Comparison of ENCODE assay signal across 20 cellular contexts in genomic region chr1:180247580-180247979, GRCh38. TPM values are rescaled to one million over a fixed set of nuclear protein-coding genes. Genes with fewer than 3 reads are reported as not detected.
DNase-seq lines count a peak whose midpoint lies in the region; ATAC-seq and TF ChIP-seq lines count a peak whose summit lies in the region.
"Had no signal": no experiment of that assay in that cellular context is flagged by ENCODE, and none has a peak within 500 bp of the region (broad histone marks: within the 10 kb centered on the region; RNA-seq: fewer than 3 reads in every experiment).

No MANE protein-coding gene starts in this region.

- H3K9me2 ChIP-seq in PC-3 (replicated peaks; ENCODE audit: low read length), result no peaks in the 10 kb centered on the region

- ATAC-seq in PC-3, result no peak
- ATAC-seq in stimulated activated naive CD8-positive, alpha-beta T cell treated with anti-CD3 and anti-CD28 coated beads, Interleukin-15, amount 100 ng/mL, for 72 hours, result no peak
- ATAC-seq: HCT116 had no signal

- H3K9me3 Mint-ChIP-seq in glutamatergic neuron (ENCODE audit: unreplicated experiment) (peaks cover 5% of the 10 kb centered on the region), progenitor cell of endocrine pancreas (ENCODE audit: low read depth) (no peaks in the 10 kb centered on the region)
- no peaks in the 10 kb centered on the region for H3K9me3 Mint-ChIP-seq in stimulated activated naive CD8-positive, alpha-beta T cell treated with anti-CD3 and anti-CD28 coated beads, Interleukin-15, amount 100 ng/mL, for 72 hours
- H3K9me3 Mint-ChIP-seq: CD14-positive monocyte had no signal

- no peak for TF ChIP-seq POLR2A in transverse colon (IDR thresholded peaks at IDR 0.05)

- BruUV-seq in PC-3 (replicated peaks; lab: Mats Ljungman, UMichigan), result no TSS peak

- H3K36me3 ChIP-seq in PC-3 (ENCODE audit: low read depth, low read length) (no peaks in the 10 kb centered on the region; the same call in 1 of the 2 replicates), transverse colon (no peaks in the 10 kb centered on the region)
- H3K36me3 ChIP-seq: BE2C had no signal

- no peak overlapping the region for H2AFZ ChIP-seq in PC-3 (ENCODE audit: low read length)

- CTCF ChIA-PET in PC-3 (lab: Charles Lee), result no interaction called here

- H3F3A ChIP-seq in PC-3 (ENCODE audit: low read length, unreplicated experiment), result peaks cover 4% of the 10 kb centered on the region

- no peak overlapping the region; the same call in 1 of the 2 replicates for H3K9ac ChIP-seq in PC-3 (ENCODE audit: low read length)

- H3K27ac Mint-ChIP-seq in glutamatergic neuron (ENCODE audit: unreplicated experiment), result peak overlapping the region; percentile 68
- peak overlapping the region; percentile 11 for H3K27ac Mint-ChIP-seq in progenitor cell of endocrine pancreas
- no peak overlapping the region for H3K27ac Mint-ChIP-seq in stimulated activated naive CD8-positive, alpha-beta T cell treated with anti-CD3 and anti-CD28 coated beads, Interleukin-15, amount 100 ng/mL, for 72 hours
- H3K27ac Mint-ChIP-seq: CD14-positive monocyte had no signal

- H3K9me3 ChIP-seq in PC-3 (ENCODE audit: low read length) (no peaks in the 10 kb centered on the region), transverse colon (no peaks in the 10 kb centered on the region)
- H3K9me3 ChIP-seq: BE2C had no signal

- intact Hi-C loops in PC-3 (cut with micrococcal nuclease), result no loop called here
- intact Hi-C loops in transverse colon (cut with DNase I; ENCODE audit: low total_unique reads), result no loop called here

- H3K27me3 Mint-ChIP-seq in glutamatergic neuron (ENCODE audit: unreplicated experiment) (peaks cover 8% of the 10 kb centered on the region), progenitor cell of endocrine pancreas (peaks cover 27% of the 10 kb centered on the region)
- peaks cover 57% of the 10 kb centered on the region for H3K27me3 Mint-ChIP-seq in stimulated activated naive CD8-positive, alpha-beta T cell treated with anti-CD3 and anti-CD28 coated beads, Interleukin-15, amount 100 ng/mL, for 72 hours

- TF ChIP-seq CTCF in PC-3 (conservative IDR thresholded peaks at IDR 0.05; ENCODE audit: low read depth, low read length) (no peak), glutamatergic neuron (IDR thresholded peaks at IDR 0.05; ENCODE audit: partially characterized antibody, unreplicated experiment) (no peak), progenitor cell of endocrine pancreas (IDR thresholded peaks at IDR 0.05; ENCODE audit: unreplicated experiment) (no peak), transverse colon (IDR thresholded peaks at IDR 0.05) (no peak)

- H3K4me1 ChIP-seq in PC-3 (ENCODE audit: insufficient read depth, low read length), result peaks cover 13% of the 10 kb centered on the region
- peaks cover 0 to 6% (median 0%) of the 10 kb centered on the region in 4 donors for H3K4me1 ChIP-seq in transverse colon
- H3K4me1 ChIP-seq: BE2C had no signal

- H3K27ac ChIP-seq in PC-3 (ENCODE audit: low read length), result peak overlapping the region; percentile 98
- no peak overlapping the region for H3K27ac ChIP-seq in transverse colon
- H3K27ac ChIP-seq: 22Rv1 had no signal

- H3K4me3 Mint-ChIP-seq in glutamatergic neuron (ENCODE audit: unreplicated experiment), result peak overlapping the region; percentile 50
- no peak overlapping the region for H3K4me3 Mint-ChIP-seq in progenitor cell of endocrine pancreas (ENCODE audit: low read depth)
- H3K4me3 Mint-ChIP-seq in stimulated activated naive CD8-positive, alpha-beta T cell treated with anti-CD3 and anti-CD28 coated beads, Interleukin-15, amount 100 ng/mL, for 72 hours, result no peak overlapping the region
- H3K4me3 Mint-ChIP-seq: CD14-positive monocyte had no signal

- in situ Hi-C loops in transverse colon (cut with MboI; ENCODE audit: low pct_ligation_motif_present in 1 of 4, low pct_unique_long_range_greater_than_20kb in 1 of 4, low sequenced_read_pairs in 3 of 4), result loop anchor here in 1 of 4 donors (10.0 kb wide), 1 partner anchor 237 kb away; no protein-coding TSS in a partner anchor

- POLR2A ChIA-PET in PC-3 (lab: Charles Lee; ENCODE audit: unreplicated experiment), result no interaction called here

- 94 to 100% methylated on average over 3 to 4 of the region's 4 CpGs for WGBS in transverse colon (ENCODE audit: low coverage in 1 of 2), 2 donors

- H3K79me2 ChIP-seq in PC-3 (ENCODE audit: low read length), result no peaks in the 10 kb centered on the region

- no peaks in the 10 kb centered on the region for H3K36me3 Mint-ChIP-seq in glutamatergic neuron (ENCODE audit: unreplicated experiment)
- H3K36me3 Mint-ChIP-seq in progenitor cell of endocrine pancreas (ENCODE audit: insufficient read depth), result no peaks in the 10 kb centered on the region
- H3K36me3 Mint-ChIP-seq: CD14-positive monocyte had no signal

- no peaks in the 10 kb centered on the region for H4K20me1 ChIP-seq in PC-3 (ENCODE audit: low read length)

- peak overlapping the region; percentile 82 for H3K4me2 ChIP-seq in PC-3 (ENCODE audit: low read length)

- DNase-seq in NCI-H82 (lab: John Stamatoyannopoulos, UW) (peak; percentile 31), NCI-H82 treated with DMSO at 0.1 percent for 48 hours (lab: John Stamatoyannopoulos, UW; ENCODE audit: unreplicated experiment) (no peak), PC-3 (no peak), glutamatergic neuron (no peak), progenitor cell of endocrine pancreas (ENCODE audit: low spot score, unreplicated experiment) (no peak), transverse colon (no peak), cerebellum (ENCODE audit: low spot score) (no peak)
- no peak for DNase-seq in stimulated activated naive CD8-positive, alpha-beta T cell treated with anti-CD3 and anti-CD28 coated beads, Interleukin-15, amount 100 ng/mL, for 72 hours
- DNase-seq: ACHN, BE2C, Calu3, DMS79 treated with DMSO at 0.1 percent for 48 hours, GF-D8, NCI-H1105 treated with DMSO at 0.1 percent for 48 hours, NCI-H2029, NCI-H446 treated with DMSO at 0.1 percent for 48 hours, NCI-H526 treated with DMSO at 0.1 percent for 48 hours had no signal

- peak overlapping the region; percentile 35; the same call in 1 of the 2 replicates for H3K4me3 ChIP-seq in PC-3 (ENCODE audit: low read length)
- H3K4me3 ChIP-seq in transverse colon, result no peak overlapping the region

- peaks cover 36% of the 10 kb centered on the region for H3K4me1 Mint-ChIP-seq in glutamatergic neuron (ENCODE audit: low read depth, unreplicated experiment)
- H3K4me1 Mint-ChIP-seq in progenitor cell of endocrine pancreas (ENCODE audit: low read depth), result peaks cover 19% of the 10 kb centered on the region
- H3K4me1 Mint-ChIP-seq in stimulated activated naive CD8-positive, alpha-beta T cell treated with anti-CD3 and anti-CD28 coated beads, Interleukin-15, amount 100 ng/mL, for 72 hours, result peaks cover 8% of the 10 kb centered on the region

- H3K27me3 ChIP-seq in PC-3 (ENCODE audit: low read length) (no peaks in the 10 kb centered on the region), transverse colon (peaks cover 20% of the 10 kb centered on the region)

- no peak for TF ChIP-seq EP300 in transverse colon (IDR thresholded peaks at IDR 0.05; ENCODE audit: low read depth)

RNA-seq across cellular contexts. Expression of gene LHX4, which starts 17.5 kb away (rescaled TPM):
- total RNA-seq in PC-3 (2014; rRNA removed), result 0.04 TPM in 1 of 2 replicates, not detected in the other
- 2.1 TPM for total RNA-seq in glutamatergic neuron (ENCODE audit: unreplicated experiment)
- 0.55 and 0.62 TPM in 2 replicates for total RNA-seq in progenitor cell of endocrine pancreas
- total RNA-seq in transverse colon, result 1 to 10 TPM in 1 of 4 donors, under 1 TPM in 1, not detected in 2; 0.48 to 1.2 TPM
- 0.91 TPM for total RNA-seq in cerebellum

Comparison
In these comparisons a context has a peak if more than half of its experiments do, and no peak if none do; other contexts are left out.
1. H3K27ac Mint-ChIP-seq: peak in glutamatergic neuron (single experiment) and progenitor cell of endocrine pancreas (single experiment); none in stimulated activated naive CD8-positive, alpha-beta T cell treated with anti-CD3 and anti-CD28 coated beads, Interleukin-15, amount 100 ng/mL, for 72 hours (0 of 2).